In genomic region chr2:230602562-230603230, GRCh38 we compare ENCODE assay signal across 8 cellular contexts.
DNase-seq lines count a peak whose midpoint lies in the region; ATAC-seq and TF ChIP-seq lines count a peak whose summit lies in the region.

No MANE protein-coding gene starts in this region.

- no peak for TF ChIP-seq CTCF in GM20000 (IDR thresholded peaks at IDR 0.05; ENCODE audit: extremely low read depth, missing control alignments)
- no peak for TF ChIP-seq CTCF in glutamatergic neuron (IDR thresholded peaks at IDR 0.05; ENCODE audit: partially characterized antibody, unreplicated experiment)

- DNase-seq in GM20000 (ENCODE audit: low spot score) (peak; percentile 71), glutamatergic neuron (no peak), NCI-H524 treated with DMSO at 0.1 percent for 48 hours (lab: John Stamatoyannopoulos, UW) (no peak), NCI-H748 (lab: John Stamatoyannopoulos, UW; ENCODE audit: unreplicated experiment) (no peak), glomerular visceral epithelial cell (ENCODE audit: extremely low spot score) (no peak)
- peak; percentile 54 for DNase-seq in activated T-cell treated with anti-CD3 and anti-CD28 coated beads, Interleukin-2, amount 50 U/mL, for 4 hours
- DNase-seq in stimulated activated CD4-positive, alpha-beta T cell treated with anti-CD3 and anti-CD28 coated beads, Interleukin-2, amount 100 ng/mL, for 4 hours (ENCODE audit: low read depth): peak; percentile 55

- H3K36me3 Mint-ChIP-seq in activated T-cell treated with anti-CD3 and anti-CD28 coated beads, Interleukin-2, amount 50 U/mL, for 4 hours (ENCODE audit: insufficient read depth): no peaks in the 10 kb centered on the region
- H3K36me3 Mint-ChIP-seq in glutamatergic neuron (ENCODE audit: unreplicated experiment): no peaks in the 10 kb centered on the region

- H3K4me1 Mint-ChIP-seq in activated T-cell treated with anti-CD3 and anti-CD28 coated beads, Interleukin-2, amount 50 U/mL, for 4 hours (ENCODE audit: low read depth): peaks cover 58% of the 10 kb centered on the region
- no peaks in the 10 kb centered on the region for H3K4me1 Mint-ChIP-seq in glutamatergic neuron (ENCODE audit: low read depth, unreplicated experiment)

- no peaks in the 10 kb centered on the region for H3K27me3 Mint-ChIP-seq in activated T-cell treated with anti-CD3 and anti-CD28 coated beads, Interleukin-2, amount 50 U/mL, for 4 hours (ENCODE audit: low read depth)
- H3K27me3 Mint-ChIP-seq in glutamatergic neuron (ENCODE audit: unreplicated experiment): peaks cover 4% of the 10 kb centered on the region

- H3K9me3 Mint-ChIP-seq in activated T-cell treated with anti-CD3 and anti-CD28 coated beads, Interleukin-2, amount 50 U/mL, for 4 hours: peaks cover 21% of the 10 kb centered on the region
- no peaks in the 10 kb centered on the region for H3K9me3 Mint-ChIP-seq in glutamatergic neuron (ENCODE audit: unreplicated experiment)

- peak overlapping the region; percentile 39 for H3K4me3 Mint-ChIP-seq in activated T-cell treated with anti-CD3 and anti-CD28 coated beads, Interleukin-2, amount 50 U/mL, for 4 hours
- no peak overlapping the region for H3K4me3 Mint-ChIP-seq in glutamatergic neuron (ENCODE audit: unreplicated experiment)

- H3K27ac Mint-ChIP-seq in glutamatergic neuron (ENCODE audit: unreplicated experiment): no peak overlapping the region

- ATAC-seq in HG03571 (IDR thresholded peaks at IDR 0.05; ENCODE audit: unreplicated experiment): peak; percentile 64
- ATAC-seq in activated T-cell treated with anti-CD3 and anti-CD28 coated beads, Interleukin-2, amount 50 U/mL, for 4 hours: peak; percentile 82 to 83

Comparison
In these comparisons a context has a peak if more than half of its experiments do, and no peak if none do; other contexts are left out.
1. DNase-seq: peak in GM20000 (single experiment), activated T-cell treated with anti-CD3 and anti-CD28 coated beads, Interleukin-2, amount 50 U/mL, for 4 hours (single experiment) and stimulated activated CD4-positive, alpha-beta T cell treated with anti-CD3 and anti-CD28 coated beads, Interleukin-2, amount 100 ng/mL, for 4 hours (single experiment); none in glutamatergic neuron (single experiment), NCI-H524 treated with DMSO at 0.1 percent for 48 hours (single experiment), NCI-H748 (single experiment) and glomerular visceral epithelial cell (single experiment).